Comparison of ENCODE assay signal across 1 cellular context in genomic region chr7:5695037-5695708, GRCh38.
TF ChIP-seq lines count a peak whose summit lies in the region.

No MANE protein-coding gene starts in this region.

TF ChIP-seq in GM23338, 12 proteins besides CTCF, POLR2A, EP300 and RAD21 (continued from another document):
- no peak for TF ChIP-seq ZNF462 (CRISPR knock-in tag; IDR thresholded peaks at IDR 0.05)
